ENCODE assay signal across 21 cellular contexts in genomic region chr18:70840649-70841048, GRCh38.
DNase-seq lines count a peak whose midpoint lies in the region; ATAC-seq, FAIRE-seq and TF ChIP-seq lines count a peak whose summit lies in the region.
"Had no signal": no experiment of that assay in that cellular context is flagged by ENCODE, and none has a peak within 500 bp of the region (broad histone marks: within the 10 kb centered on the region; RNA-seq: fewer than 3 reads in every experiment).

No MANE protein-coding gene starts in this region.

- peak; percentile 9 for DNase-seq in HepG2 (ENCODE audit: low spot score)
- no peak for DNase-seq in right lobe of liver
- peak; percentile 22 for DNase-seq in NT2/D1 (ENCODE audit: low read depth, low spot score)
- DNase-seq in neural progenitor cell (ENCODE audit: low spot score), result peak; percentile 44
- no peak for DNase-seq in WTC11 (ENCODE audit: low spot score)
- DNase-seq: CD4-positive, CD25-positive, alpha-beta regulatory T cell; CD8-positive, alpha-beta memory T cell; COR-L47; GDM1; GM23248; HFFc6 had no signal

- no peak overlapping the region for H3K4me2 ChIP-seq in HepG2 (ENCODE audit: low read depth, low read length)
- H3K4me2 ChIP-seq in neural progenitor cell, result peak overlapping the region; percentile 23
- H3K4me2 ChIP-seq: A549; BLaER1 treated with 17β-estradiol and CSF1 and Interleukin-3, amounts not matched to agents 10 nM and 100 nM; KMS-11 had no signal

- H3K9ac ChIP-seq in HepG2 (ENCODE audit: insufficient read depth, low read depth, low read length), result no peak overlapping the region
- no peak overlapping the region for H3K9ac ChIP-seq in NT2/D1 (ENCODE audit: insufficient read length, low read depth)
- no peak overlapping the region for H3K9ac ChIP-seq in neural progenitor cell
- H3K9ac ChIP-seq: BLaER1 treated with 17β-estradiol and CSF1 and Interleukin-3, amounts not matched to agents 10 nM and 100 nM; GM23248; KMS-11 had no signal

- no peaks in the 10 kb centered on the region for H3F3A ChIP-seq in neural progenitor cell (ENCODE audit: low read depth)

- FAIRE-seq in HepG2 (lab: Jason Lieb, UNC), result no peak
- FAIRE-seq: A549, GM12892, GM18507 had no signal

- TF ChIP-seq POLR2A in HepG2 (IDR thresholded peaks at IDR 0.05; ENCODE audit: insufficient read depth in 1 of 2, low read depth in 2 of 2, low read length in 2 of 2), result no peak
- TF ChIP-seq POLR2A in right lobe of liver (IDR thresholded peaks at IDR 0.05), result no peak

- H3K27ac ChIP-seq in HepG2 (ENCODE audit: extremely low read length, insufficient read depth, low read length) (no peak overlapping the region), right lobe of liver (no peak overlapping the region), neural progenitor cell (no peak overlapping the region)
- H3K27ac ChIP-seq: 22Rv1; A549; BLaER1 treated with 17β-estradiol and CSF1 and Interleukin-3, amounts not matched to agents 10 nM and 100 nM; GM23248; KMS-11 had no signal

- H2AFZ ChIP-seq in HepG2 (ENCODE audit: low read length) (no peak overlapping the region), neural progenitor cell (replicated peaks) (no peak overlapping the region)
- H2AFZ ChIP-seq: GM23248 had no signal

- H4K20me1 ChIP-seq in HepG2 (ENCODE audit: insufficient read depth, low read length) (no peaks in the 10 kb centered on the region), neural progenitor cell (ENCODE audit: low read depth) (no peaks in the 10 kb centered on the region)
- H4K20me1 ChIP-seq: BLaER1 treated with 17β-estradiol and CSF1 and Interleukin-3, amounts not matched to agents 10 nM and 100 nM had no signal

- H3K4me3 Mint-ChIP-seq in neural progenitor cell (no peak overlapping the region), WTC11 (no peak overlapping the region)
- H3K4me3 Mint-ChIP-seq: B cell; CD4-positive, CD25-positive, alpha-beta regulatory T cell; CD8-positive, alpha-beta memory T cell; HFFc6 had no signal

- H3K4me3 ChIP-seq in HepG2 (replicated peaks in 1 of 3; ENCODE audit: insufficient read depth in 1 of 3, low read depth in 2 of 3, low read length in 3 of 3) (no peak overlapping the region), right lobe of liver (no peak overlapping the region), NT2/D1 (ENCODE audit: insufficient read length, low read depth) (no peak overlapping the region), neural progenitor cell (no peak overlapping the region)
- H3K4me3 ChIP-seq: A549; BLaER1 treated with 17β-estradiol and CSF1 and Interleukin-3, amounts not matched to agents 10 nM and 100 nM; GM23248 had no signal

- 26% methylated on average over 3 of the region's 3 CpGs for WGBS in HepG2 (ENCODE audit: low lambda C conversion rate)
- WGBS in right lobe of liver (ENCODE audit: insufficient coverage, low coverage, low lambda C conversion rate, missing lambda C conversion rate), result 35% methylated on average over 3 of the region's 3 CpGs

- H3K4me1 Mint-ChIP-seq in neural progenitor cell, result peaks cover 15% of the 10 kb centered on the region
- H3K4me1 Mint-ChIP-seq in WTC11, result no peaks in the 10 kb centered on the region
- H3K4me1 Mint-ChIP-seq: B cell; CD4-positive, CD25-positive, alpha-beta regulatory T cell; CD8-positive, alpha-beta memory T cell had no signal

- H3K36me3 Mint-ChIP-seq in neural progenitor cell (no peaks in the 10 kb centered on the region), WTC11 (peaks cover 64% of the 10 kb centered on the region)
- H3K36me3 Mint-ChIP-seq: CD4-positive, CD25-positive, alpha-beta regulatory T cell; CD8-positive, alpha-beta memory T cell had no signal

- TF ChIP-seq CTCF in HepG2 (CRISPR knock-in tag; IDR thresholded peaks at IDR 0.05), result no peak
- no peak for TF ChIP-seq CTCF in right lobe of liver (IDR thresholded peaks at IDR 0.05)
- TF ChIP-seq CTCF in neural progenitor cell (IDR thresholded peaks at IDR 0.05), result no peak
- TF ChIP-seq CTCF in WTC11 (IDR thresholded peaks at IDR 0.05), result no peak

- H3K4me1 ChIP-seq in HepG2 (ENCODE audit: insufficient read depth, low read length), result no peaks in the 10 kb centered on the region
- no peaks in the 10 kb centered on the region for H3K4me1 ChIP-seq in right lobe of liver
- H3K4me1 ChIP-seq in NT2/D1 (ENCODE audit: insufficient read depth, insufficient read length), result no peaks in the 10 kb centered on the region
- peaks cover 12% of the 10 kb centered on the region for H3K4me1 ChIP-seq in neural progenitor cell
- H3K4me1 ChIP-seq: A549; BLaER1 treated with 17β-estradiol and CSF1 and Interleukin-3, amounts not matched to agents 10 nM and 100 nM had no signal

- H3K9me3 Mint-ChIP-seq in neural progenitor cell, result no peaks in the 10 kb centered on the region
- peaks cover 72% of the 10 kb centered on the region for H3K9me3 Mint-ChIP-seq in WTC11

- in situ Hi-C loops in HepG2 (cut with HindIII; ENCODE audit: extremely low pct_ligation_motif_present, low pct_unique_long_range_greater_than_20kb), result no loop called here

- CTCF ChIA-PET in HepG2 (lab: Yijun Ruan, JAX; ENCODE audit: low intra/inter-chr PET ratio, low total read pairs) (no interaction called here), WTC11 (lab: Charles Lee) (no interaction called here)

- no peak for TF ChIP-seq RAD21 in HepG2 (CRISPR knock-in tag; IDR thresholded peaks at IDR 0.05)

- H3K27me3 ChIP-seq in HepG2 (ENCODE audit: control insufficient read depth in 1 of 2, insufficient read depth in 2 of 2, low read length in 2 of 2), result peaks cover 0 to 2% of the 10 kb centered on the region in 2 experiments; a peak in 1 of 5 replicates
- no peaks in the 10 kb centered on the region for H3K27me3 ChIP-seq in right lobe of liver
- no peaks in the 10 kb centered on the region for H3K27me3 ChIP-seq in NT2/D1 (ENCODE audit: insufficient read depth, insufficient read length)
- H3K27me3 ChIP-seq in neural progenitor cell, result no peaks in the 10 kb centered on the region
- H3K27me3 ChIP-seq: BLaER1 treated with 17β-estradiol and CSF1 and Interleukin-3, amounts not matched to agents 10 nM and 100 nM had no signal

- POLR2A ChIA-PET in HepG2 (lab: Yijun Ruan, JAX), result no interaction called here
- POLR2A ChIA-PET in WTC11 (lab: Charles Lee), result no interaction called here

- H3K27ac Mint-ChIP-seq in neural progenitor cell (peak overlapping the region; percentile 13), WTC11 (no peak overlapping the region)
- H3K27ac Mint-ChIP-seq: B cell; CD8-positive, alpha-beta memory T cell; HFFc6 had no signal

- H3K27me3 Mint-ChIP-seq in neural progenitor cell (ENCODE audit: insufficient read depth, low read depth), result no peaks in the 10 kb centered on the region
- peaks cover 4% of the 10 kb centered on the region for H3K27me3 Mint-ChIP-seq in WTC11 (ENCODE audit: low read depth)
- H3K27me3 Mint-ChIP-seq: B cell; CD4-positive, CD25-positive, alpha-beta regulatory T cell; CD8-positive, alpha-beta memory T cell had no signal

- no TSS peak for BruUV-seq in HepG2 (replicated peaks; lab: Mats Ljungman, UMichigan)

- H3K36me3 ChIP-seq in HepG2 (replicated peaks in 1 of 2; ENCODE audit: control insufficient read depth in 1 of 2, insufficient read depth in 2 of 2, low read length in 2 of 2), result no peaks in the 10 kb centered on the region
- H3K36me3 ChIP-seq in right lobe of liver, result no peaks in the 10 kb centered on the region
- H3K36me3 ChIP-seq in NT2/D1 (ENCODE audit: insufficient read depth, insufficient read length, low read length), result no peaks in the 10 kb centered on the region
- H3K36me3 ChIP-seq in neural progenitor cell, result no peaks in the 10 kb centered on the region
- H3K36me3 ChIP-seq: BLaER1 treated with 17β-estradiol and CSF1 and Interleukin-3, amounts not matched to agents 10 nM and 100 nM had no signal

- intact Hi-C loops in HepG2 (cut with micrococcal nuclease; ENCODE audit: unreplicated experiment), result no loop called here
- intact Hi-C loops in right lobe of liver (cut with DNase I), result no loop called here

- TF ChIP-seq EP300 in HepG2 (IDR thresholded peaks at IDR 0.05; ENCODE audit: low read depth in 2 of 2, low read length in 2 of 2) (no peak), HepG2 (CRISPR knock-in tag; IDR thresholded peaks at IDR 0.05; ENCODE audit: borderline replicate concordance) (no peak)

- peak; percentile 69; the same call in 2 of the 3 replicates for ATAC-seq in HepG2
- no peak for ATAC-seq in right lobe of liver
- no peak for ATAC-seq in GM21447 (IDR thresholded peaks at IDR 0.05; ENCODE audit: unreplicated experiment)
- ATAC-seq in WTC11, result no peak
- ATAC-seq in GM21381 (IDR thresholded peaks at IDR 0.05; ENCODE audit: unreplicated experiment), result no peak
- ATAC-seq: A549, HCT116 had no signal

- H3K79me2 ChIP-seq in HepG2 (ENCODE audit: insufficient read depth, low read length) (no peaks in the 10 kb centered on the region), neural progenitor cell (ENCODE audit: low read depth) (no peaks in the 10 kb centered on the region)

- H3K9me3 ChIP-seq in HepG2 (ENCODE audit: low read length), result no peaks in the 10 kb centered on the region
- no peaks in the 10 kb centered on the region for H3K9me3 ChIP-seq in right lobe of liver
- no peaks in the 10 kb centered on the region for H3K9me3 ChIP-seq in NT2/D1 (ENCODE audit: insufficient read depth, low read length)
- H3K9me3 ChIP-seq in neural progenitor cell (ENCODE audit: low read depth), result no peaks in the 10 kb centered on the region
- H3K9me3 ChIP-seq: A549; BLaER1 treated with 17β-estradiol and CSF1 and Interleukin-3, amounts not matched to agents 10 nM and 100 nM had no signal

TF ChIP-seq in WTC11, 78 proteins besides CTCF, POLR2A, EP300 and RAD21 (continues in another document):
- TF ChIP-seq, protein P1, sequence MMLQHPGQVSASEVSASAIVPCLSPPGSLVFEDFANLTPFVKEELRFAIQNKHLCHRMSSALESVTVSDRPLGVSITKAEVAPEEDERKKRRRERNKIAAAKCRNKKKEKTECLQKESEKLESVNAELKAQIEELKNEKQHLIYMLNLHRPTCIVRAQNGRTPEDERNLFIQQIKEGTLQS (CRISPR knock-in tag; conservative IDR thresholded peaks at IDR 0.05), result no peak
- no peak for TF ChIP-seq USF2 (CRISPR knock-in tag; IDR thresholded peaks at IDR 0.05)
- no peak for TF ChIP-seq RELA (CRISPR knock-in tag; IDR thresholded peaks at IDR 0.05; ENCODE audit: borderline replicate concordance)
- TF ChIP-seq SMAD3 (CRISPR knock-in tag; IDR thresholded peaks at IDR 0.05; ENCODE audit: borderline replicate concordance), result no peak

Comparison
In these comparisons a context has a peak if more than half of its experiments do, and no peak if none do; other contexts are left out.
1. DNase-seq: peak in HepG2 (single experiment), NT2/D1 (single experiment) and neural progenitor cell (single experiment); none in right lobe of liver (0 of 3) and WTC11 (single experiment).